Comparison of ENCODE assay signal across 13 cellular contexts in the genomic region with DNA sequence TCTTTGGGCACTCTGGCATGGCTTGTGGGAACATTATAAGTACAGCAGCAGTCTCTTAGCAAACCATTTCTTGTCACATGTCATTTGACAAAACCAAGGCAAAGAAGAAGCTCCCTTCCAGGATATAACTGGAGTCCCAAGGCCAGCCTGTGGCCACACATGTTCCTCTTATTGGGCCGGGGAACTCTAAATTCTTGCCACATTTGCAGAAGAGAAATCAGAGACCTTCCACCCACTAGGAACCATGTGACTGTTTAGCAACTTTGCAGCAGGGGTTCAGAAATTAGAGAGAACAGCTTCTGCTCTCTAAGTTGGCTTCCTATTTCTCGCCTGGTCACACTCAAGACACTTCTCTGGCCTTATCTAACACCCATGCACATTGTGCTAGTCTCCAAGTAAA. TPM values are rescaled to one million over a fixed set of nuclear protein-coding genes. Genes with fewer than 3 reads are reported as not detected.
DNase-seq lines count a peak whose midpoint lies in the region; ATAC-seq and TF ChIP-seq lines count a peak whose summit lies in the region.
"Had no signal": no experiment of that assay in that cellular context is flagged by ENCODE, and none has a peak within 500 bp of the region (broad histone marks: within the 10 kb centered on the region; RNA-seq: fewer than 3 reads in every experiment).

No MANE protein-coding gene starts in this region.

- H2AFZ ChIP-seq in PC-3 (ENCODE audit: low read length): no peak overlapping the region

- H3K9me3 ChIP-seq in skeletal muscle tissue (ENCODE audit: control insufficient read depth in 3 of 3, low read length in 3 of 3) (peaks cover 0 to 2% (median 0%) of the 10 kb centered on the region in 3 donors), PC-3 (ENCODE audit: low read length) (no peaks in the 10 kb centered on the region)

- H3K27me3 Mint-ChIP-seq in stimulated activated naive CD8-positive, alpha-beta T cell treated with anti-CD3 and anti-CD28 coated beads, Interleukin-15, amount 100 ng/mL, for 72 hours: peaks cover under 1% of the 10 kb centered on the region

- BruUV-seq in PC-3 (replicated peaks; lab: Mats Ljungman, UMichigan): no TSS peak

- no peak overlapping the region for H3K4me2 ChIP-seq in PC-3 (ENCODE audit: low read length)

- H3K4me1 ChIP-seq in skeletal muscle tissue (ENCODE audit: control insufficient read depth in 3 of 3, insufficient read depth in 3 of 3, low read length in 3 of 3) (peaks cover 5 to 15% (median 11%) of the 10 kb centered on the region in 3 donors), PC-3 (ENCODE audit: insufficient read depth, low read length) (no peaks in the 10 kb centered on the region)

- CTCF ChIA-PET in PC-3 (lab: Charles Lee): no interaction called here

- no peak overlapping the region for H3K4me3 Mint-ChIP-seq in stimulated activated naive CD8-positive, alpha-beta T cell treated with anti-CD3 and anti-CD28 coated beads, Interleukin-15, amount 100 ng/mL, for 72 hours
- H3K4me3 Mint-ChIP-seq: naive B cell had no signal

- H3K9ac ChIP-seq in skeletal muscle tissue (ENCODE audit: low read depth in 1 of 3, low read length in 3 of 3) (no peak overlapping the region), PC-3 (ENCODE audit: low read length) (no peak overlapping the region)

- no peak for TF ChIP-seq CTCF in PC-3 (conservative IDR thresholded peaks at IDR 0.05; ENCODE audit: low read depth, low read length)

- ATAC-seq in GM19463 (IDR thresholded peaks at IDR 0.05; ENCODE audit: unreplicated experiment): peak; percentile 56
- peak; percentile 70 for ATAC-seq in HG03469 (IDR thresholded peaks at IDR 0.05; ENCODE audit: unreplicated experiment)
- no peak for ATAC-seq in stimulated activated naive CD8-positive, alpha-beta T cell treated with anti-CD3 and anti-CD28 coated beads, Interleukin-15, amount 100 ng/mL, for 72 hours
- ATAC-seq in PC-3: no peak

- no peaks in the 10 kb centered on the region for H3K4me1 Mint-ChIP-seq in stimulated activated naive CD8-positive, alpha-beta T cell treated with anti-CD3 and anti-CD28 coated beads, Interleukin-15, amount 100 ng/mL, for 72 hours
- H3K4me1 Mint-ChIP-seq: naive B cell had no signal

- H3K9me2 ChIP-seq in PC-3 (replicated peaks; ENCODE audit: low read length): no peaks in the 10 kb centered on the region

- H3K27me3 ChIP-seq in skeletal muscle tissue (ENCODE audit: control insufficient read depth in 3 of 3, insufficient read depth in 3 of 3, low read length in 3 of 3) (no peaks in the 10 kb centered on the region), PC-3 (ENCODE audit: low read length) (no peaks in the 10 kb centered on the region)

- intact Hi-C loops in PC-3 (cut with micrococcal nuclease): no loop called here

- no peak overlapping the region for H3K27ac Mint-ChIP-seq in stimulated activated naive CD8-positive, alpha-beta T cell treated with anti-CD3 and anti-CD28 coated beads, Interleukin-15, amount 100 ng/mL, for 72 hours
- H3K27ac Mint-ChIP-seq: naive B cell had no signal

- H3K79me2 ChIP-seq in PC-3 (ENCODE audit: low read length): no peaks in the 10 kb centered on the region

- peak overlapping the region; percentile 66 for H3K27ac ChIP-seq in skeletal muscle tissue (ENCODE audit: low read depth, low read length)
- H3K27ac ChIP-seq in PC-3 (ENCODE audit: low read length): no peak overlapping the region
- H3K27ac ChIP-seq: SK-N-MC had no signal

- no peaks in the 10 kb centered on the region for H3K9me3 Mint-ChIP-seq in stimulated activated naive CD8-positive, alpha-beta T cell treated with anti-CD3 and anti-CD28 coated beads, Interleukin-15, amount 100 ng/mL, for 72 hours

- peak; percentile 77 for DNase-seq in globus pallidus (ENCODE audit: low spot score)
- DNase-seq in stimulated activated naive CD8-positive, alpha-beta T cell treated with anti-CD3 and anti-CD28 coated beads, Interleukin-15, amount 100 ng/mL, for 72 hours: no peak
- no peak for DNase-seq in NCI-H2227 treated with DMSO at 0.1 percent for 48 hours (lab: John Stamatoyannopoulos, UW)
- no peak for DNase-seq in PC-3
- no peak for DNase-seq in activated CD4-positive, CD25-positive, alpha-beta regulatory T cell (lab: John Stamatoyannopoulos, UW)
- DNase-seq: DMS79 treated with DMSO at 0.1 percent for 48 hours, naive B cell, NCI-H2107 had no signal

- H4K20me1 ChIP-seq in PC-3 (ENCODE audit: low read length): no peaks in the 10 kb centered on the region

- H3K36me3 ChIP-seq in skeletal muscle tissue (ENCODE audit: control insufficient read depth in 3 of 3, insufficient read depth in 3 of 3, low read length in 3 of 3) (no peaks in the 10 kb centered on the region), PC-3 (ENCODE audit: low read depth, low read length) (no peaks in the 10 kb centered on the region)

- no peak overlapping the region for H3K4me3 ChIP-seq in skeletal muscle tissue (ENCODE audit: low read length in 3 of 3)
- H3K4me3 ChIP-seq in PC-3 (ENCODE audit: low read length): no peak overlapping the region
- H3K4me3 ChIP-seq: SK-N-MC had no signal

- POLR2A ChIA-PET in PC-3 (lab: Charles Lee; ENCODE audit: unreplicated experiment): no interaction called here

- H3F3A ChIP-seq in PC-3 (ENCODE audit: low read length, unreplicated experiment): no peaks in the 10 kb centered on the region

RNA-seq across cellular contexts. Expression of a gene that starts 20.4 kb away (rescaled TPM):
- total RNA-seq in skeletal muscle tissue (not detected), PC-3 (2014; rRNA removed) (not detected in 2 replicates)
- total RNA-seq: activated CD8-positive, alpha-beta memory T cell treated with anti-CD3 and anti-CD28 coated beads for 36 hours had no signal

RNA-seq across cellular contexts. Expression of a gene that starts 26.0 kb away (rescaled TPM):
- not detected for total RNA-seq in skeletal muscle tissue
- total RNA-seq in PC-3 (2014; rRNA removed): not detected in 2 replicates
- total RNA-seq: activated CD8-positive, alpha-beta memory T cell treated with anti-CD3 and anti-CD28 coated beads for 36 hours had no signal

RNA-seq across cellular contexts. Expression of a gene that starts 37.6 kb away (rescaled TPM):
- total RNA-seq in skeletal muscle tissue (1.6 TPM), PC-3 (2014; rRNA removed) (1.8 and 2.9 TPM in 2 replicates)
- total RNA-seq: activated CD8-positive, alpha-beta memory T cell treated with anti-CD3 and anti-CD28 coated beads for 36 hours had no signal

Comparison
In these comparisons a context has a peak if more than half of its experiments do, and no peak if none do; other contexts are left out.
1. ATAC-seq: peak in GM19463 (single experiment) and HG03469 (single experiment); none in stimulated activated naive CD8-positive, alpha-beta T cell treated with anti-CD3 and anti-CD28 coated beads, Interleukin-15, amount 100 ng/mL, for 72 hours (single experiment) and PC-3 (single experiment).